8 cellular contexts compared by ENCODE assay signal in genomic region chr14:60091550-60092511, GRCh38. TPM values are rescaled to one million over a fixed set of nuclear protein-coding genes. Genes with fewer than 3 reads are reported as not detected.
DNase-seq lines count a peak whose midpoint lies in the region; ATAC-seq and TF ChIP-seq lines count a peak whose summit lies in the region.

PCNX4 (plus strand) TSS chr14:60091923; CDS start chr14:60107639, 15,716 bp downstream.

- CTCF ChIA-PET in activated CD4-positive, alpha-beta T cell treated with anti-CD3 and anti-CD28 coated beads, Interleukin-2, amount 10 ng/mL, durations not matched to agents 7 days and 5 days (lab: Charles Lee): interaction anchor here (1.4 kb wide), 1 partner anchor 17 kb away, joined by 5 read pairs; no protein-coding TSS in a partner anchor

- H3K4me1 ChIP-seq in BE2C: peaks cover 16% of the 10 kb centered on the region

- H3K4me3 Mint-ChIP-seq in activated CD4-positive, alpha-beta T cell treated with anti-CD3 and anti-CD28 coated beads, Interleukin-2, amount 10 ng/mL, durations not matched to agents 7 days and 5 days: peak within 1 kb of the TSS; percentile 93

- no peaks in the 10 kb centered on the region for H3K9me3 ChIP-seq in BE2C

- intact Hi-C loops in left colon (cut with DNase I, micrococcal nuclease): loop anchor here in 1 of 2 donors (2.0 kb wide), 1 partner anchor 75 kb away; no protein-coding TSS in a partner anchor

- H3K9me3 Mint-ChIP-seq in activated CD4-positive, alpha-beta T cell treated with anti-CD3 and anti-CD28 coated beads, Interleukin-2, amount 10 ng/mL, durations not matched to agents 7 days and 5 days: no peaks in the 10 kb centered on the region

- peaks cover 15% of the 10 kb centered on the region for H3K36me3 Mint-ChIP-seq in activated CD4-positive, alpha-beta T cell treated with anti-CD3 and anti-CD28 coated beads, Interleukin-2, amount 10 ng/mL, durations not matched to agents 7 days and 5 days (ENCODE audit: low read depth)

- H3K4me1 Mint-ChIP-seq in activated CD4-positive, alpha-beta T cell treated with anti-CD3 and anti-CD28 coated beads, Interleukin-2, amount 10 ng/mL, durations not matched to agents 7 days and 5 days: peaks cover 34% of the 10 kb centered on the region

- H3K36me3 ChIP-seq in BE2C: no peaks in the 10 kb centered on the region

- TF ChIP-seq CTCF in BE2C (IDR thresholded peaks at IDR 0.05; ENCODE audit: low read depth, low read length): no peak

- POLR2A ChIA-PET in activated CD4-positive, alpha-beta T cell treated with anti-CD3 and anti-CD28 coated beads, Interleukin-2, amount 10 ng/mL, durations not matched to agents 7 days and 5 days (lab: Charles Lee): interaction anchor here (1.0 kb wide), 1 partner anchor 73 kb away, joined by 4 read pairs; no protein-coding TSS in a partner anchor

- peak; percentile 96 for DNase-seq in BE2C
- peak; percentile 46 for DNase-seq in GM19240 (ENCODE audit: insufficient read length, low spot score)
- DNase-seq in NCI-H69 (lab: John Stamatoyannopoulos, UW): peak; percentile 100
- DNase-seq in activated CD4-positive, alpha-beta T cell treated with anti-CD3 and anti-CD28 coated beads, Interleukin-2, amount 10 ng/mL, durations not matched to agents 7 days and 5 days: peak; percentile 96
- DNase-seq in cortex of kidney (lab: John Stamatoyannopoulos, UW): peak; percentile 65
- peak; percentile 97 for DNase-seq in left colon
- DNase-seq in stimulated activated CD4-positive, alpha-beta T cell treated with anti-CD3 and anti-CD28 coated beads, Interleukin-1b, Interleukin-23, amount 100 ng/mL, for 48 hours: peak; percentile 94

- peak within 1 kb of the TSS; percentile 95 for H3K27ac Mint-ChIP-seq in activated CD4-positive, alpha-beta T cell treated with anti-CD3 and anti-CD28 coated beads, Interleukin-2, amount 10 ng/mL, durations not matched to agents 7 days and 5 days

- peak within 1 kb of the TSS; percentile 77 for H3K4me3 ChIP-seq in BE2C (ENCODE audit: low read depth, low read length)

- H3K27me3 Mint-ChIP-seq in activated CD4-positive, alpha-beta T cell treated with anti-CD3 and anti-CD28 coated beads, Interleukin-2, amount 10 ng/mL, durations not matched to agents 7 days and 5 days: no peaks in the 10 kb centered on the region

- peak; percentile 94 for ATAC-seq in HG03460 (IDR thresholded peaks at IDR 0.05; ENCODE audit: unreplicated experiment)
- peak; percentile 94 for ATAC-seq in left colon

- H3K27me3 ChIP-seq in BE2C: no peaks in the 10 kb centered on the region

RNA-seq across cellular contexts. Expression of gene PCNX4, which starts in this region (rescaled TPM):
- 38.7 TPM for polyA plus RNA-seq in BE2C (2012; ENCODE audit: insufficient read depth, insufficient read length, low read depth)
- 10 to 100 TPM; 33.3 to 36.9 TPM for total RNA-seq in activated CD4-positive, alpha-beta T cell treated with anti-CD3 and anti-CD28 coated beads, Interleukin-2, amount 10 ng/mL, durations not matched to agents 7 days and 5 days
- 10 to 100 TPM; 24.9 to 27.6 TPM for total RNA-seq in left colon

Comparison
In these comparisons a context has a peak if more than half of its experiments do, and no peak if none do; other contexts are left out.
1. Peak in every context shown above with its lines: DNase-seq, ATAC-seq and H3K4me3 ChIP-seq.
2. DNase-seq: peak in every context shown above with its lines; median percentile 100 in NCI-H69; 97 in left colon; 96 in BE2C; 96 in activated CD4-positive, alpha-beta T cell treated with anti-CD3 and anti-CD28 coated beads, Interleukin-2, amount 10 ng/mL, durations not matched to agents 7 days and 5 days; 94 in stimulated activated CD4-positive, alpha-beta T cell treated with anti-CD3 and anti-CD28 coated beads, Interleukin-1b, Interleukin-23, amount 100 ng/mL, for 48 hours; 65 in cortex of kidney; 46 in GM19240.